In the genomic region with DNA sequence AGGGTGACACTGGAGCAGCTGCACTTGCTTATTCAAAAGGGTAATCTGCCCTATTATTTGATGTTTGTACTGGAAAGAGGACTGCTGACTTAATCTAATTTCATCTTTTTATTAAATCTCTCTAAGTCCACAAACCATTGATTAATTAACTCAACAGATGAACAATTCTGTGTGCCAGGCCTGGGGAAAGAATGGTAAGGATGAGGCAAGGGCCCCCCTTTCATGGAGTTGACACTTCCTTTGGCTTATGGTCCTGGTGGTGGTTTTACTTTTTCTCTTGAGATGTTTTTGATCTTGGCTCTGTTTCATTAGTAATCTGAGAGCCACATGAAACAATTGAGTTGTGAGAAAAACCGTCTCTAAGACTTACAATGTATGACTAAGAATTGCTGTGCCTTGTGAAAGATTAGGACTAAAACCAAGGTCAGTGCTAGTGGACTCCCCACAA, we compare ENCODE assay signal across 16 cellular contexts. TPM values are rescaled to one million over a fixed set of nuclear protein-coding genes. Genes with fewer than 3 reads are reported as not detected.
DNase-seq lines count a peak whose midpoint lies in the region; ATAC-seq and TF ChIP-seq lines count a peak whose summit lies in the region.
"Had no signal": no experiment of that assay in that cellular context is flagged by ENCODE, and none has a peak within 500 bp of the region (broad histone marks: within the 10 kb centered on the region; RNA-seq: fewer than 3 reads in every experiment).

No MANE protein-coding gene starts in this region.

- H3K36me3 ChIP-seq in KOPT-K1 (ENCODE audit: insufficient read depth, low read length) = no peaks in the 10 kb centered on the region
- H3K36me3 ChIP-seq: gastrocnemius medialis had no signal

- in situ Hi-C loops in astrocyte of the spinal cord (cut with HindIII; ENCODE audit: low sequenced_read_pairs) = no loop called here

- H3K4me3 ChIP-seq in AG10803 (ENCODE audit: low read length) (no peak overlapping the region), astrocyte of the spinal cord (ENCODE audit: low read depth, low read length) (no peak overlapping the region), foreskin fibroblast (ENCODE audit: low read depth in 1 of 2, low read length in 2 of 2) (no peak overlapping the region)
- H3K4me3 ChIP-seq: gastrocnemius medialis had no signal

- peak overlapping the region; percentile 65 for H3K27ac ChIP-seq in KOPT-K1 (ENCODE audit: low read depth, low read length, poor library complexity, severe bottlenecking)
- H3K27ac ChIP-seq: gastrocnemius medialis had no signal

- no peak for ATAC-seq in HG02973 (IDR thresholded peaks at IDR 0.05; ENCODE audit: unreplicated experiment)
- ATAC-seq: gastrocnemius medialis had no signal

- TF ChIP-seq CTCF in AG10803 (conservative IDR thresholded peaks at IDR 0.05; ENCODE audit: low read length) (no peak), astrocyte of the spinal cord (IDR thresholded peaks at IDR 0.05; ENCODE audit: low read depth, low read length) (no peak), foreskin fibroblast (IDR thresholded peaks at IDR 0.05; ENCODE audit: low read depth, low read length) (no peak)

- peak; percentile 82 for DNase-seq in AG10803 (ENCODE audit: low read depth)
- peak; percentile 83 for DNase-seq in astrocyte of the spinal cord (ENCODE audit: low read depth, low spot score)
- DNase-seq in foreskin fibroblast = peak; percentile 57 to 75
- DNase-seq in activated effector memory CD4-positive, alpha-beta T cell treated with anti-CD3 and anti-CD28 coated beads, Interleukin-2, amount 50 U/mL, for 16 hours = no peak
- DNase-seq in GF-D8 (lab: John Stamatoyannopoulos, UW) = no peak
- no peak for DNase-seq in mesenteric fat pad (ENCODE audit: low spot score)
- DNase-seq: activated B cell treated with CpG ODN at 0.5 μM for 24 hours; activated CD8-positive, alpha-beta memory T cell treated with anti-CD3 and anti-CD28 coated beads, Interleukin-2, amount 50 U/mL, for 4 hours; AML-193; DMS153; gastrocnemius medialis; NCI-H2171 treated with DMSO at 0.1 percent for 48 hours; occipital lobe; substantia nigra had no signal

- H3K9me3 ChIP-seq in KOPT-K1 (ENCODE audit: insufficient read depth, low read length, poor library complexity, severe bottlenecking) = no peaks in the 10 kb centered on the region
- H3K9me3 ChIP-seq: gastrocnemius medialis had no signal

RNA-seq across cellular contexts. Expression of gene EVL, which starts 52.7 kb away (rescaled TPM):
- total RNA-seq in mesenteric fat pad = 60.5 TPM

Comparison
In these comparisons a context has a peak if more than half of its experiments do, and no peak if none do; other contexts are left out.
1. DNase-seq: peak in AG10803 (single experiment), astrocyte of the spinal cord (single experiment) and foreskin fibroblast (2 of 2); none in activated effector memory CD4-positive, alpha-beta T cell treated with anti-CD3 and anti-CD28 coated beads, Interleukin-2, amount 50 U/mL, for 16 hours (single experiment), GF-D8 (single experiment) and mesenteric fat pad (single experiment).